ENCODE assay signal across 33 cellular contexts in the genomic region with DNA sequence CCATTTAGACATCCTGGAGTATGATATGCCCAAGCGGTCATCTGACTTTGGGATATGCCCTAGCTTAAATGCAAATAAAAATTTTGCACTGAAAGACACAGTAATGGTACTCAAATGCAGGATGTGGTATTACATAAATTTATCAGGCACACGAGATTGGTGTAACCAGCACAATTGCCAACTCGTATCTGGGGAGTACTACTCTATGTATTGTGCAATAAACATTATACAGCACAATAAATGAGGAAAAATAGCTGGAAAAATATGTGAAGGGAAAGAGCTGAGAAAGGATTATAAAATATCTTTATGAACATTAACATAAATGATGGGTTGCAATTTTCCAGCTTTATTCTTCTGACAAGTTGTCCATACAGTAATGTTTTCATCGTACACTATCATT.
"Had no signal": no experiment of that assay in that cellular context is flagged by ENCODE, and none has a peak within 500 bp of the region (broad histone marks: within the 10 kb centered on the region; RNA-seq: fewer than 3 reads in every experiment).

No MANE protein-coding gene starts in this region.

- H3K4me3 ChIP-seq: ascending aorta, cardiac muscle cell, colonic mucosa had no signal

- H3K36me3 ChIP-seq: ascending aorta, cardiac muscle cell, colonic mucosa had no signal

- DNase-seq: activated B cell treated with CpG ODN at 0.5 μM for 24 hours; activated CD4-positive, alpha-beta memory T cell treated with anti-CD3 and anti-CD28 coated beads for 36 hours; activated CD4-positive, alpha-beta T cell treated with anti-CD3 and anti-CD28 coated beads for 4 hours; activated CD4-positive, alpha-beta T cell treated with anti-CD3 and anti-CD28 coated beads, Interleukin-2, amount 10 ng/mL, durations not matched to agents 24 days and 14 days; activated CD4-positive, alpha-beta T cell treated with anti-CD3 and anti-CD28 coated beads, Interleukin-2, amount 50 U/mL, for 1 hour; activated CD4-positive, alpha-beta T cell treated with anti-CD3 and anti-CD28 coated beads, Interleukin-2, amount 50 U/mL, for 4 hours; activated CD4-positive, CD25-positive, alpha-beta regulatory T cell treated with anti-CD3 and anti-CD28 coated beads, Interleukin-2, amount 50 U/mL, for 72 hours; activated CD8-positive, alpha-beta memory T cell treated with anti-CD3 and anti-CD28 coated beads, Interleukin-2, amount 50 U/mL, for 4 hours; activated CD8-positive, alpha-beta T cell treated with anti-CD3 and anti-CD28 coated beads for 36 hours; activated effector memory CD4-positive, alpha-beta T cell treated with anti-CD3 and anti-CD28 coated beads, Interleukin-2, amount 50 U/mL, for 16 hours; activated gamma-delta T cell treated with Interleukin-2 at 50 U/mL for 16 hours; activated naive CD4-positive, alpha-beta T cell; activated naive CD4-positive, alpha-beta T cell treated with anti-CD3 and anti-CD28 coated beads for 36 hours; activated naive CD4-positive, alpha-beta T cell treated with anti-CD3 and anti-CD28 coated beads, Interleukin-2, amount 50 U/mL, for 16 hours; activated naive CD8-positive, alpha-beta T cell treated with anti-CD3 and anti-CD28 coated beads for 36 hours; activated T-cell treated with anti-CD3 and anti-CD28 coated beads for 4 hours; activated T-cell treated with anti-CD3 and anti-CD28 coated beads, Interleukin-2, amount 50 U/mL, for 1 hour; activated T-cell treated with anti-CD3 and anti-CD28 coated beads, Interleukin-2, amount 50 U/mL, for 4 hours; activated T-cell treated with anti-CD3 and anti-CD28 coated beads, Interleukin-2, amount 50 U/mL, for 72 hours; amygdala; anterior cingulate cortex; caudate nucleus; cerebellar nuclear complex; colonic mucosa; T-helper 2 cell; T-helper 9 cell had no signal

- FAIRE-seq: bronchial epithelial cell, TTC549 had no signal

- H3K27ac ChIP-seq: ascending aorta, cardiac muscle cell, colonic mucosa, VCaP had no signal

- H3K4me1 ChIP-seq: ascending aorta, colonic mucosa had no signal

- ATAC-seq: activated CD8-positive, alpha-beta T cell treated with anti-CD3 and anti-CD28 coated beads for 36 hours; activated naive CD4-positive, alpha-beta T cell treated with anti-CD3 and anti-CD28 coated beads, Interleukin-2, amount 50 U/mL, for 72 hours; activated T-cell treated with anti-CD3 and anti-CD28 coated beads, Interleukin-2, amount 50 U/mL, for 4 hours; activated T-cell treated with anti-CD3 and anti-CD28 coated beads, Interleukin-2, amount 50 U/mL, for 72 hours; activated T-helper 17 cell treated with anti-CD3 and anti-CD28 coated beads, Interleukin-2, amount 50 U/mL, for 72 hours had no signal

- H3K9me3 ChIP-seq: ascending aorta, colonic mucosa had no signal

- H3K27me3 ChIP-seq: ascending aorta, cardiac muscle cell, colonic mucosa had no signal
